8 cellular contexts compared by ENCODE assay signal in genomic region chr4:75940692-75941253, GRCh38. TPM values are rescaled to one million over a fixed set of nuclear protein-coding genes. Genes with fewer than 3 reads are reported as not detected.
DNase-seq lines count a peak whose midpoint lies in the region; ATAC-seq and TF ChIP-seq lines count a peak whose summit lies in the region.

Gene NAAA, minus strand, starts transcription at chr4:75941013. Its CDS starts 64 bp downstream, at chr4:75940949.

- peak within 1 kb of the TSS; percentile 98 for H3K27ac Mint-ChIP-seq in activated naive CD8-positive, alpha-beta T cell treated with anti-CD3 and anti-CD28 coated beads, Interleukin-2, amount 50 U/mL, for 24 hours
- peak within 1 kb of the TSS; percentile 62 for H3K27ac Mint-ChIP-seq in progenitor cell of endocrine pancreas

- H3K27me3 Mint-ChIP-seq in activated naive CD8-positive, alpha-beta T cell treated with anti-CD3 and anti-CD28 coated beads, Interleukin-2, amount 50 U/mL, for 24 hours = no peaks in the 10 kb centered on the region
- peaks cover 17% of the 10 kb centered on the region for H3K27me3 Mint-ChIP-seq in progenitor cell of endocrine pancreas

- ATAC-seq in GM21529 (IDR thresholded peaks at IDR 0.05; ENCODE audit: unreplicated experiment) = peak; percentile 84
- peak; percentile 86 for ATAC-seq in activated naive CD8-positive, alpha-beta T cell treated with anti-CD3 and anti-CD28 coated beads, Interleukin-2, amount 50 U/mL, for 24 hours

- peaks cover 21% of the 10 kb centered on the region for H3K36me3 Mint-ChIP-seq in activated naive CD8-positive, alpha-beta T cell treated with anti-CD3 and anti-CD28 coated beads, Interleukin-2, amount 50 U/mL, for 24 hours (ENCODE audit: low read depth)
- H3K36me3 Mint-ChIP-seq in progenitor cell of endocrine pancreas (ENCODE audit: insufficient read depth) = peaks cover 10% of the 10 kb centered on the region

- H3K4me1 Mint-ChIP-seq in activated naive CD8-positive, alpha-beta T cell treated with anti-CD3 and anti-CD28 coated beads, Interleukin-2, amount 50 U/mL, for 24 hours = peaks cover 26% of the 10 kb centered on the region
- H3K4me1 Mint-ChIP-seq in progenitor cell of endocrine pancreas (ENCODE audit: low read depth) = no peaks in the 10 kb centered on the region

- TF ChIP-seq CTCF in progenitor cell of endocrine pancreas (IDR thresholded peaks at IDR 0.05; ENCODE audit: unreplicated experiment) = no peak

- DNase-seq in EH (ENCODE audit: low read depth) (peak; percentile 66), SW 1271 (lab: John Stamatoyannopoulos, UW) (peak; percentile 7 to 74), cardiac septum (ENCODE audit: low spot score) (peak; percentile 92), progenitor cell of endocrine pancreas (ENCODE audit: low spot score, unreplicated experiment) (no peak), ureter (ENCODE audit: low spot score) (peak; percentile 89)
- DNase-seq in activated naive CD8-positive, alpha-beta T cell treated with anti-CD3 and anti-CD28 coated beads, Interleukin-2, amount 50 U/mL, for 24 hours = peak; percentile 81

- TF ChIP-seq RAD21 in Ishikawa (IDR thresholded peaks at IDR 0.05; ENCODE audit: low read depth) = no peak

- H3K4me3 Mint-ChIP-seq in activated naive CD8-positive, alpha-beta T cell treated with anti-CD3 and anti-CD28 coated beads, Interleukin-2, amount 50 U/mL, for 24 hours = peak within 1 kb of the TSS; percentile 97
- peak within 1 kb of the TSS; percentile 76 for H3K4me3 Mint-ChIP-seq in progenitor cell of endocrine pancreas (ENCODE audit: low read depth)

- intact Hi-C loops in cardiac septum (cut with DNase I) = no loop called here

- H3K9me3 Mint-ChIP-seq in activated naive CD8-positive, alpha-beta T cell treated with anti-CD3 and anti-CD28 coated beads, Interleukin-2, amount 50 U/mL, for 24 hours = no peaks in the 10 kb centered on the region
- H3K9me3 Mint-ChIP-seq in progenitor cell of endocrine pancreas (ENCODE audit: low read depth) = no peaks in the 10 kb centered on the region

- TF ChIP-seq EP300 in Ishikawa (IDR thresholded peaks at IDR 0.05; ENCODE audit: borderline replicate concordance) = no peak

TF ChIP-seq in Ishikawa, 13 proteins besides CTCF, POLR2A, EP300 and RAD21:
- TF ChIP-seq TEAD4 (IDR thresholded peaks at IDR 0.05) (no peak), NFIC (IDR thresholded peaks at IDR 0.05) (no peak), TAF1 (IDR thresholded peaks at IDR 0.05; ENCODE audit: low read depth) (no peak), FOXM1 (IDR thresholded peaks at IDR 0.05; ENCODE audit: borderline replicate concordance, low read depth) (no peak), ZBTB7A (IDR thresholded peaks at IDR 0.05; ENCODE audit: low read depth) (no peak), YY1 (IDR thresholded peaks at IDR 0.05; ENCODE audit: low read depth) (no peak), CEBPB (IDR thresholded peaks at IDR 0.05) (0 out of 2 replicates have a peak, but pooled peaks have one; percentile 22), TCF12 (IDR thresholded peaks at IDR 0.05; ENCODE audit: low read depth) (peak; percentile 34; the same call in 1 of the 2 replicates), EGR1 (IDR thresholded peaks at IDR 0.05) (no peak)
- TF ChIP-seq, protein P1, sequence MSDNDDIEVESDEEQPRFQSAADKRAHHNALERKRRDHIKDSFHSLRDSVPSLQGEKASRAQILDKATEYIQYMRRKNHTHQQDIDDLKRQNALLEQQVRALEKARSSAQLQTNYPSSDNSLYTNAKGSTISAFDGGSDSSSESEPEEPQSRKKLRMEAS (IDR thresholded peaks at IDR 0.05) = peak; percentile 11; the same call in 1 of the 2 replicates

RNA-seq across cellular contexts. Expression of gene NAAA, which starts in this region (rescaled TPM):
- total RNA-seq in cardiac septum (15.2 TPM), progenitor cell of endocrine pancreas (2.7 and 3.2 TPM in 2 replicates), ureter (34.8 TPM)
